ENCODE assay signal across 22 cellular contexts in the genomic region with DNA sequence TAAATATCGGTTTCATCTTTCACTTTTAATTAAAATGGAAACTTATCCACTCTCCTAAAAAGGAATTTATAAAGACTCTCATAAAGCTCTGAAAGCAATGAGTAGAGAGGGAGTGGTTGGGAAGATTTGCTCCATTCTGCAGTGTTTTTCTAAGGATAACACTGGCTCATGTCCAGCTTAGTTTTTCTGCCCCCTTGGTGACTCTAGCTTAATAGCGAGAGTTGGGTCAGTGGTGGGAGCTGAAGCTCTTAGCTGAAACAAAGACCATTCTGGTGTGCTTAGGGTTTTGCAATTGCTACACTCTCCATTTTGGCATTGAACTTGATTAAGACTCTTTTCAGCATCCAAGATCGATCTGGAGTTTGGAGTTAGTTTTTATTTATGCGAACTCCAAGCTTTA.
"Had no signal": no experiment of that assay in that cellular context is flagged by ENCODE, and none has a peak within 500 bp of the region (broad histone marks: within the 10 kb centered on the region; RNA-seq: fewer than 3 reads in every experiment).

No MANE protein-coding gene starts in this region.

- H3K4me3 Mint-ChIP-seq: activated CD8-positive, alpha-beta T cell treated with anti-CD3 and anti-CD28 coated beads, Interleukin-2, amount 10 ng/mL, durations not matched to agents 7 days and 5 days; activated naive CD4-positive, alpha-beta T cell treated with anti-CD3 and anti-CD28 coated beads, Interleukin-2, amount 50 U/mL, for 24 hours; activated T-helper 1 cell treated with anti-CD3 and anti-CD28 coated beads, Interleukin-12 subunit alpha, Interleukin-12 subunit beta, Interleukin-2, Interleukin-4 antibody, amounts not matched to agents 30 ng/mL and 10 ng/mL and 1 ng/mL, durations not matched to agents 14 hours and 24 hours and 36 hours; central memory CD8-positive, alpha-beta T cell; natural killer cell treated with Interleukin-12 subunit alpha and Interleukin-12 subunit beta and Interleukin-15 and Interleukin-18, amount 100 ng/mL, for 72 hours had no signal

- DNase-seq: activated CD4-positive, alpha-beta T cell treated with anti-CD3 and anti-CD28 coated beads for 1 hour; activated CD4-positive, alpha-beta T cell treated with anti-CD3 and anti-CD28 coated beads, Interleukin-2, amount 50 U/mL, for 1 hour; activated CD8-positive, alpha-beta T cell treated with anti-CD3 and anti-CD28 coated beads, Interleukin-2, amount 10 ng/mL, durations not matched to agents 7 days and 5 days; activated gamma-delta T cell treated with Interleukin-2 at 50 U/mL for 16 hours; colonic mucosa; esophagus squamous epithelium; foreskin fibroblast; sigmoid colon; stimulated activated CD4-positive, alpha-beta T cell treated with anti-CD3 and anti-CD28 coated beads, Interleukin-2, amount 100 ng/mL, for 48 hours; stimulated activated CD8-positive, alpha-beta memory T cell treated with anti-CD3 and anti-CD28 coated beads, Interleukin-4, amount 100 ng/mL, for 48 hours; stimulated activated naive CD4-positive, alpha-beta T cell; T-helper 9 cell; upper lobe of left lung had no signal

- H3K27ac ChIP-seq: colonic mucosa, esophagus squamous epithelium, sigmoid colon, thoracic aorta had no signal

- H3K9me3 ChIP-seq: breast epithelium, colonic mucosa, esophagus squamous epithelium, sigmoid colon, thoracic aorta, upper lobe of left lung had no signal

- H3K9me3 Mint-ChIP-seq: activated naive CD4-positive, alpha-beta T cell treated with anti-CD3 and anti-CD28 coated beads, Interleukin-2, amount 50 U/mL, for 24 hours; activated T-helper 1 cell treated with anti-CD3 and anti-CD28 coated beads, Interleukin-12 subunit alpha, Interleukin-12 subunit beta, Interleukin-2, Interleukin-4 antibody, amounts not matched to agents 30 ng/mL and 10 ng/mL and 1 ng/mL, durations not matched to agents 14 hours and 24 hours and 36 hours; central memory CD8-positive, alpha-beta T cell; natural killer cell treated with Interleukin-12 subunit alpha and Interleukin-12 subunit beta and Interleukin-15 and Interleukin-18, amount 100 ng/mL, for 72 hours had no signal

- H3K36me3 ChIP-seq: breast epithelium, colonic mucosa, thoracic aorta had no signal

- H3K27ac Mint-ChIP-seq: activated CD8-positive, alpha-beta T cell treated with anti-CD3 and anti-CD28 coated beads, Interleukin-2, amount 10 ng/mL, durations not matched to agents 7 days and 5 days; activated naive CD4-positive, alpha-beta T cell treated with anti-CD3 and anti-CD28 coated beads, Interleukin-2, amount 50 U/mL, for 24 hours; activated T-helper 1 cell treated with anti-CD3 and anti-CD28 coated beads, Interleukin-12 subunit alpha, Interleukin-12 subunit beta, Interleukin-2, Interleukin-4 antibody, amounts not matched to agents 30 ng/mL and 10 ng/mL and 1 ng/mL, durations not matched to agents 14 hours and 24 hours and 36 hours; natural killer cell treated with Interleukin-12 subunit alpha and Interleukin-12 subunit beta and Interleukin-15 and Interleukin-18, amount 100 ng/mL, for 72 hours had no signal

- H3K27me3 ChIP-seq: breast epithelium, colonic mucosa, esophagus squamous epithelium, sigmoid colon, upper lobe of left lung had no signal

- ATAC-seq: activated CD8-positive, alpha-beta T cell treated with anti-CD3 and anti-CD28 coated beads, Interleukin-2, amount 10 ng/mL, durations not matched to agents 7 days and 5 days; left lobe of liver; natural killer cell treated with Interleukin-12 subunit alpha and Interleukin-12 subunit beta and Interleukin-15 and Interleukin-18, amount 100 ng/mL, for 72 hours had no signal

- H3K4me3 ChIP-seq: breast epithelium, colonic mucosa, esophagus squamous epithelium, lung, sigmoid colon, smooth muscle cell, thoracic aorta, upper lobe of left lung had no signal

- H3K4me1 ChIP-seq: breast epithelium, colonic mucosa had no signal

- H3K4me1 Mint-ChIP-seq: activated naive CD4-positive, alpha-beta T cell treated with anti-CD3 and anti-CD28 coated beads, Interleukin-2, amount 50 U/mL, for 24 hours; central memory CD8-positive, alpha-beta T cell had no signal
